14 cellular contexts compared by ENCODE assay signal in genomic region chr9:133850161-133850560, GRCh38.
A peak's percentile ranks its signal among the peaks of the same experiment; 100 is the strongest.
DNase-seq lines count a peak whose midpoint lies in the region; ATAC-seq and TF ChIP-seq lines count a peak whose summit lies in the region.
"Had no signal": no experiment of that assay in that cellular context is flagged by ENCODE, and none has a peak within 500 bp of the region (broad histone marks: within the 10 kb centered on the region; RNA-seq: fewer than 3 reads in every experiment).

No MANE protein-coding gene starts in this region.

- peak overlapping the region; percentile 63 for H3K27ac Mint-ChIP-seq in activated B cell treated with CpG ODN at 0.5 μM for 24 hours
- peak overlapping the region; percentile 25 for H3K27ac Mint-ChIP-seq in memory B cell
- H3K27ac Mint-ChIP-seq in stimulated activated naive B cell treated with anti-CD40 and anti-IgM and Interleukin-4, amounts not matched to agents 10 μg/mL and 1 μg/mL and 100 μg/mL, for 72 hours: peak overlapping the region; percentile 81
- H3K27ac Mint-ChIP-seq: CD4-positive, alpha-beta T cell had no signal

- intact Hi-C loops in left ventricle myocardium superior (cut with micrococcal nuclease): no loop called here
- intact Hi-C loops in Right ventricle myocardium superior (cut with DNase I): no loop called here
- intact Hi-C loops in activated B cell treated with CpG ODN at 0.5 μM for 24 hours (cut with micrococcal nuclease): no loop called here

- no peaks in the 10 kb centered on the region for H3K27me3 Mint-ChIP-seq in activated B cell treated with CpG ODN at 0.5 μM for 24 hours
- H3K27me3 Mint-ChIP-seq in memory B cell: no peaks in the 10 kb centered on the region
- H3K27me3 Mint-ChIP-seq in stimulated activated naive B cell treated with anti-CD40 and anti-IgM and Interleukin-4, amounts not matched to agents 10 μg/mL and 1 μg/mL and 100 μg/mL, for 72 hours: no peaks in the 10 kb centered on the region
- H3K27me3 Mint-ChIP-seq: CD4-positive, alpha-beta T cell had no signal

- TF ChIP-seq CTCF in activated B cell treated with CpG ODN at 0.5 μM for 24 hours (IDR thresholded peaks at IDR 0.05): no peak

- H3K36me3 Mint-ChIP-seq in activated B cell treated with CpG ODN at 0.5 μM for 24 hours (ENCODE audit: low read depth) (peaks cover 48% of the 10 kb centered on the region), memory B cell (peaks cover 18% of the 10 kb centered on the region)
- H3K36me3 Mint-ChIP-seq in stimulated activated naive B cell treated with anti-CD40 and anti-IgM and Interleukin-4, amounts not matched to agents 10 μg/mL and 1 μg/mL and 100 μg/mL, for 72 hours: peaks cover 40 to 73% of the 10 kb centered on the region in 2 donors

- H3K4me3 Mint-ChIP-seq in activated B cell treated with CpG ODN at 0.5 μM for 24 hours: no peak overlapping the region
- no peak overlapping the region for H3K4me3 Mint-ChIP-seq in memory B cell
- no peak overlapping the region for H3K4me3 Mint-ChIP-seq in stimulated activated naive B cell treated with anti-CD40 and anti-IgM and Interleukin-4, amounts not matched to agents 10 μg/mL and 1 μg/mL and 100 μg/mL, for 72 hours
- H3K4me3 Mint-ChIP-seq: CD4-positive, alpha-beta T cell; GM23338 had no signal

- DNase-seq in left ventricle myocardium superior (peak; percentile 30), Right ventricle myocardium superior (no peak), activated B cell treated with CpG ODN at 0.5 μM for 24 hours (no peak), memory B cell (ENCODE audit: low spot score in 2 of 2) (no peak), COLO829 (ENCODE audit: low spot score) (no peak), HT-29 (ENCODE audit: low spot score) (no peak)
- no peak for DNase-seq in stimulated activated naive B cell treated with anti-CD40 and anti-IgM and Interleukin-4, amounts not matched to agents 10 μg/mL and 1 μg/mL and 100 μg/mL, for 72 hours
- DNase-seq: 8988T; AML-193; C1 segment of cervical spinal cord; CD4-positive, alpha-beta T cell; DMS79 treated with DMSO at 0.1 percent for 48 hours; EL had no signal

- H3K4me1 Mint-ChIP-seq in activated B cell treated with CpG ODN at 0.5 μM for 24 hours: peaks cover 57% of the 10 kb centered on the region
- H3K4me1 Mint-ChIP-seq in memory B cell: peaks cover 46% of the 10 kb centered on the region
- H3K4me1 Mint-ChIP-seq in stimulated activated naive B cell treated with anti-CD40 and anti-IgM and Interleukin-4, amounts not matched to agents 10 μg/mL and 1 μg/mL and 100 μg/mL, for 72 hours: peaks cover 48 to 82% of the 10 kb centered on the region in 2 donors

- CTCF ChIA-PET in activated B cell treated with CpG ODN at 0.5 μM for 24 hours (lab: Charles Lee): no interaction called here

- no peak for ATAC-seq in left ventricle myocardium superior
- no peak for ATAC-seq in Right ventricle myocardium superior (ENCODE audit: poor library complexity)
- ATAC-seq in activated B cell treated with CpG ODN at 0.5 μM for 24 hours (ENCODE audit: low read depth): no peak
- no peak for ATAC-seq in memory B cell (ENCODE audit: low read depth)
- no peak for ATAC-seq in stimulated activated naive B cell treated with anti-CD40 and anti-IgM and Interleukin-4, amounts not matched to agents 10 μg/mL and 1 μg/mL and 100 μg/mL, for 72 hours (replicated peaks)
- ATAC-seq: GM23338 had no signal

- H3K9me3 Mint-ChIP-seq in activated B cell treated with CpG ODN at 0.5 μM for 24 hours (no peaks in the 10 kb centered on the region), memory B cell (no peaks in the 10 kb centered on the region)
- H3K9me3 Mint-ChIP-seq in stimulated activated naive B cell treated with anti-CD40 and anti-IgM and Interleukin-4, amounts not matched to agents 10 μg/mL and 1 μg/mL and 100 μg/mL, for 72 hours: peaks cover 0 to 7% of the 10 kb centered on the region in 2 donors
- H3K9me3 Mint-ChIP-seq: CD4-positive, alpha-beta T cell; GM23338 had no signal

- POLR2A ChIA-PET in activated B cell treated with CpG ODN at 0.5 μM for 24 hours (lab: Charles Lee): interaction anchor here (0.6 kb wide), 1 partner anchor 10 kb away, joined by 3 read pairs; no protein-coding TSS in a partner anchor

Comparison
In these comparisons a context has a peak if more than half of its experiments do, and no peak if none do; other contexts are left out.
1. H3K27ac Mint-ChIP-seq: peak in every context shown above with its lines; median percentile 81 in stimulated activated naive B cell treated with anti-CD40 and anti-IgM and Interleukin-4, amounts not matched to agents 10 μg/mL and 1 μg/mL and 100 μg/mL, for 72 hours; 63 in activated B cell treated with CpG ODN at 0.5 μM for 24 hours; 25 in memory B cell.